ENCODE assay signal across 1 cellular context in genomic region chr1:209215826-209216225, GRCh38.
TF ChIP-seq lines count a peak whose summit lies in the region.

No MANE protein-coding gene starts in this region.

TF ChIP-seq in H1, 55 proteins besides CTCF, POLR2A, EP300 and RAD21:
- no peak for TF ChIP-seq ATF3 (IDR thresholded peaks at IDR 0.05; ENCODE audit: insufficient read depth, low read depth, low read length)
- no peak for TF ChIP-seq BRCA1 (IDR thresholded peaks at IDR 0.05; ENCODE audit: low read depth, low read length)
- no peak for TF ChIP-seq JUN (IDR thresholded peaks at IDR 0.05; ENCODE audit: low read depth, low read length)
- TF ChIP-seq CEBPB (IDR thresholded peaks at IDR 0.05; ENCODE audit: low read depth, low read length): no peak
- no peak for TF ChIP-seq CTBP2 (IDR thresholded peaks at IDR 0.05; ENCODE audit: borderline replicate concordance, insufficient read depth, insufficient read length, low read length)
